17 cellular contexts compared by ENCODE assay signal in genomic region chr1:247119600-247120407, GRCh38. TPM values are rescaled to one million over a fixed set of nuclear protein-coding genes. Genes with fewer than 3 reads are reported as not detected.
DNase-seq lines count a peak whose midpoint lies in the region; ATAC-seq, FAIRE-seq and TF ChIP-seq lines count a peak whose summit lies in the region.
"Had no signal": no experiment of that assay in that cellular context is flagged by ENCODE, and none has a peak within 500 bp of the region (broad histone marks: within the 10 kb centered on the region; RNA-seq: fewer than 3 reads in every experiment).

No MANE protein-coding gene starts in this region.

- H4K20me1 ChIP-seq in H9 (ENCODE audit: control insufficient read depth, insufficient read depth, insufficient read length) (no peaks in the 10 kb centered on the region), HepG2 (ENCODE audit: insufficient read depth, low read length) (no peaks in the 10 kb centered on the region)

- no peak overlapping the region for H3K23ac ChIP-seq in H9 (ENCODE audit: insufficient read length, low read depth, low read length)

- no peak overlapping the region for H3K14ac ChIP-seq in H9 (ENCODE audit: insufficient read depth, low read length)

- no peaks in the 10 kb centered on the region for H3K23me2 ChIP-seq in H9 (ENCODE audit: insufficient read length, low read depth, low read length, poor library complexity, severe bottlenecking)

- DNase-seq in activated CD8-positive, alpha-beta memory T cell treated with anti-CD3 and anti-CD28 coated beads, Interleukin-2, amount 10 ng/mL, durations not matched to agents 7 days and 5 days = no peak
- DNase-seq in activated CD8-positive, alpha-beta memory T cell treated with anti-CD3 and anti-CD28 coated beads, Interleukin-2, amount 50 U/mL, for 48 hours = no peak
- DNase-seq in H9 (peak; percentile 6), HepG2 (ENCODE audit: low spot score) (no peak), NCI-H82 (lab: John Stamatoyannopoulos, UW) (no peak), GM20000 (ENCODE audit: low spot score) (no peak), cerebellar nuclear complex (lab: John Stamatoyannopoulos, UW) (no peak)
- DNase-seq in stimulated activated naive CD8-positive, alpha-beta T cell treated with anti-CD3 and anti-CD28 coated beads, Interleukin-15, amount 100 ng/mL, for 72 hours = no peak
- DNase-seq: DMS79, GOT3, NCI-H1694 treated with DMSO at 0.1 percent for 48 hours, NCI-H748 treated with DMSO at 0.1 percent for 48 hours, Peyer's patch had no signal

- no peak overlapping the region for H2BK12ac ChIP-seq in H9 (ENCODE audit: insufficient read length, low read depth, low read length)

- H2AK5ac ChIP-seq in H9 (ENCODE audit: insufficient read length, low read length) = no peak overlapping the region

- no peak overlapping the region for H3K18ac ChIP-seq in H9 (ENCODE audit: insufficient read length, low read depth, low read length)

- peak; percentile 55 for ATAC-seq in activated CD8-positive, alpha-beta memory T cell treated with anti-CD3 and anti-CD28 coated beads, Interleukin-2, amount 10 ng/mL, durations not matched to agents 7 days and 5 days
- peak; percentile 28 for ATAC-seq in HepG2
- peak; percentile 37 for ATAC-seq in stimulated activated naive CD8-positive, alpha-beta T cell treated with anti-CD3 and anti-CD28 coated beads, Interleukin-15, amount 100 ng/mL, for 72 hours

- H4K91ac ChIP-seq in H9 (ENCODE audit: insufficient read length, low read depth, low read length) = no peak overlapping the region

- CTCF ChIA-PET in activated CD8-positive, alpha-beta memory T cell treated with anti-CD3 and anti-CD28 coated beads, Interleukin-2, amount 10 ng/mL, durations not matched to agents 7 days and 5 days (lab: Charles Lee) = no interaction called here
- CTCF ChIA-PET in HepG2 (lab: Yijun Ruan, JAX; ENCODE audit: low intra/inter-chr PET ratio, low total read pairs) = no interaction called here

- H3K79me1 ChIP-seq in H9 (ENCODE audit: insufficient read depth, low read depth, low read length, poor library complexity, severe bottlenecking) = no peaks in the 10 kb centered on the region

- H3K27me3 ChIP-seq in H9 (ENCODE audit: insufficient read depth, low read length) = no peaks in the 10 kb centered on the region
- no peaks in the 10 kb centered on the region for H3K27me3 ChIP-seq in HepG2 (ENCODE audit: control insufficient read depth in 1 of 2, insufficient read depth in 2 of 2, low read length in 2 of 2)
- H3K27me3 ChIP-seq: Peyer's patch had no signal

- H3K4ac ChIP-seq in H9 (ENCODE audit: low read depth, low read length) = no peak overlapping the region

- H3K4me2 ChIP-seq in H9 (ENCODE audit: insufficient read depth, insufficient read length, low read length) (no peak overlapping the region), HepG2 (ENCODE audit: low read depth, low read length) (no peak overlapping the region)
- H3K4me2 ChIP-seq: KMS-11 had no signal

- in situ Hi-C loops in HepG2 (cut with HindIII; ENCODE audit: extremely low pct_ligation_motif_present, low pct_unique_long_range_greater_than_20kb) = no loop called here

- TF ChIP-seq RAD21 in HepG2 (CRISPR knock-in tag; IDR thresholded peaks at IDR 0.05) = no peak

- no peak overlapping the region for H2BK15ac ChIP-seq in H9 (ENCODE audit: low read depth, low read length)

- BruUV-seq in HepG2 (replicated peaks; lab: Mats Ljungman, UMichigan) = no TSS peak

- no peak overlapping the region for H3K4me3 ChIP-seq in HepG2 (replicated peaks in 1 of 3; ENCODE audit: insufficient read depth in 1 of 3, low read depth in 2 of 3, low read length in 3 of 3)
- H3K4me3 ChIP-seq: Peyer's patch had no signal

- no peak overlapping the region for H4K5ac ChIP-seq in H9 (ENCODE audit: insufficient read length, low read depth, low read length)

- H3K56ac ChIP-seq in H9 (ENCODE audit: insufficient read length, low read depth, low read length) = no peak overlapping the region

- H3K4me3 Mint-ChIP-seq in activated CD8-positive, alpha-beta memory T cell treated with anti-CD3 and anti-CD28 coated beads, Interleukin-2, amount 10 ng/mL, durations not matched to agents 7 days and 5 days = no peak overlapping the region
- H3K4me3 Mint-ChIP-seq in H9 = no peak overlapping the region
- no peak overlapping the region for H3K4me3 Mint-ChIP-seq in stimulated activated naive CD8-positive, alpha-beta T cell treated with anti-CD3 and anti-CD28 coated beads, Interleukin-15, amount 100 ng/mL, for 72 hours

- H3K79me2 ChIP-seq in H9 (ENCODE audit: insufficient read depth, low read length) (no peaks in the 10 kb centered on the region), HepG2 (ENCODE audit: insufficient read depth, low read length) (no peaks in the 10 kb centered on the region)

- H3K4me1 Mint-ChIP-seq in activated CD8-positive, alpha-beta memory T cell treated with anti-CD3 and anti-CD28 coated beads, Interleukin-2, amount 10 ng/mL, durations not matched to agents 7 days and 5 days = no peaks in the 10 kb centered on the region
- peaks cover 0 to 3% of the 10 kb centered on the region in 2 experiments; a peak in 1 of 4 replicates for H3K4me1 Mint-ChIP-seq in H9
- no peaks in the 10 kb centered on the region for H3K4me1 Mint-ChIP-seq in stimulated activated naive CD8-positive, alpha-beta T cell treated with anti-CD3 and anti-CD28 coated beads, Interleukin-15, amount 100 ng/mL, for 72 hours

- H3K27me3 Mint-ChIP-seq in activated CD8-positive, alpha-beta memory T cell treated with anti-CD3 and anti-CD28 coated beads, Interleukin-2, amount 10 ng/mL, durations not matched to agents 7 days and 5 days = no peaks in the 10 kb centered on the region
- peaks cover 8% of the 10 kb centered on the region for H3K27me3 Mint-ChIP-seq in H9 (ENCODE audit: low read depth)
- peaks cover 6% of the 10 kb centered on the region for H3K27me3 Mint-ChIP-seq in stimulated activated naive CD8-positive, alpha-beta T cell treated with anti-CD3 and anti-CD28 coated beads, Interleukin-15, amount 100 ng/mL, for 72 hours

- no peak overlapping the region for H3K27ac Mint-ChIP-seq in activated CD8-positive, alpha-beta memory T cell treated with anti-CD3 and anti-CD28 coated beads, Interleukin-2, amount 10 ng/mL, durations not matched to agents 7 days and 5 days
- no peak overlapping the region for H3K27ac Mint-ChIP-seq in H9
- H3K27ac Mint-ChIP-seq in stimulated activated naive CD8-positive, alpha-beta T cell treated with anti-CD3 and anti-CD28 coated beads, Interleukin-15, amount 100 ng/mL, for 72 hours = no peak overlapping the region

- no peak for FAIRE-seq in HepG2 (lab: Jason Lieb, UNC)
- FAIRE-seq: A204.1, G401.6 had no signal

- H3T11ph ChIP-seq in H9 (ENCODE audit: low read length) = no peak overlapping the region

- no peak for TF ChIP-seq POLR2A in HepG2 (IDR thresholded peaks at IDR 0.05; ENCODE audit: insufficient read depth in 1 of 2, low read depth in 2 of 2, low read length in 2 of 2)

- H2BK20ac ChIP-seq in H9 (ENCODE audit: low read depth, low read length, poor library complexity, severe bottlenecking) = no peak overlapping the region

- TF ChIP-seq CTCF in H9 (conservative IDR thresholded peaks at IDR 0.05) (no peak), HepG2 (CRISPR knock-in tag; IDR thresholded peaks at IDR 0.05) (no peak), GM20000 (IDR thresholded peaks at IDR 0.05; ENCODE audit: extremely low read depth, missing control alignments) (no peak)

- POLR2A ChIA-PET in HepG2 (lab: Yijun Ruan, JAX) = no interaction called here

- intact Hi-C loops in HepG2 (cut with micrococcal nuclease; ENCODE audit: unreplicated experiment) = loop anchor here (10.0 kb wide), 2 partner anchors 185 to 215 kb away; partner anchors contain the start of gene AHCTF1

- peaks cover 3% of the 10 kb centered on the region for H3K9me3 Mint-ChIP-seq in activated CD8-positive, alpha-beta memory T cell treated with anti-CD3 and anti-CD28 coated beads, Interleukin-2, amount 10 ng/mL, durations not matched to agents 7 days and 5 days (ENCODE audit: low read depth)
- peaks cover 4 to 5% of the 10 kb centered on the region in 2 experiments; a peak in 4 of 5 replicates for H3K9me3 Mint-ChIP-seq in H9
- peaks cover 0 to 12% of the 10 kb centered on the region in 2 donors for H3K9me3 Mint-ChIP-seq in stimulated activated naive CD8-positive, alpha-beta T cell treated with anti-CD3 and anti-CD28 coated beads, Interleukin-15, amount 100 ng/mL, for 72 hours

- H3K27ac ChIP-seq in H9 (ENCODE audit: insufficient read length, low read depth, low read length) (no peak overlapping the region), HepG2 (ENCODE audit: extremely low read length, insufficient read depth, low read length) (no peak overlapping the region)
- H3K27ac ChIP-seq: KMS-11, Peyer's patch had no signal

- TF ChIP-seq EP300 in HepG2 (IDR thresholded peaks at IDR 0.05; ENCODE audit: low read depth in 2 of 2, low read length in 2 of 2) (no peak), HepG2 (CRISPR knock-in tag; IDR thresholded peaks at IDR 0.05; ENCODE audit: borderline replicate concordance) (no peak)

- no peak overlapping the region for H2BK120ac ChIP-seq in H9 (ENCODE audit: low read depth, low read length, poor library complexity, severe bottlenecking)

- H3K4me1 ChIP-seq in H9 (ENCODE audit: insufficient read depth, low read length) (no peaks in the 10 kb centered on the region), HepG2 (ENCODE audit: insufficient read depth, low read length) (peaks cover 14% of the 10 kb centered on the region)
- H3K4me1 ChIP-seq: Caco-2, Peyer's patch had no signal

- WGBS in H9 (ENCODE audit: extremely low coverage, insufficient read length, low lambda C conversion rate) = no CpG with 5 or more reads among the region's 22 CpGs
- 77% methylated on average over 12 of the region's 22 CpGs for WGBS in HepG2 (ENCODE audit: low lambda C conversion rate)

- no peak overlapping the region for H4K8ac ChIP-seq in H9 (replicated peaks; ENCODE audit: insufficient read length, low read depth, low read length)

- no peak overlapping the region for H2AFZ ChIP-seq in H9 (ENCODE audit: low read length)
- H2AFZ ChIP-seq in HepG2 (ENCODE audit: low read length) = no peak overlapping the region

- no peaks in the 10 kb centered on the region for H3K36me3 ChIP-seq in HepG2 (replicated peaks in 1 of 2; ENCODE audit: control insufficient read depth in 1 of 2, insufficient read depth in 2 of 2, low read length in 2 of 2)
- H3K36me3 ChIP-seq: Peyer's patch had no signal

- H3K9me3 ChIP-seq in H9 (ENCODE audit: control insufficient read depth, low read depth, low read length) (no peaks in the 10 kb centered on the region), HepG2 (ENCODE audit: low read length) (no peaks in the 10 kb centered on the region)
- H3K9me3 ChIP-seq: Peyer's patch had no signal

- H3K9ac ChIP-seq in H9 (ENCODE audit: extremely low read depth, insufficient read length, low read length) (no peak overlapping the region), HepG2 (ENCODE audit: insufficient read depth, low read depth, low read length) (no peak overlapping the region)
- H3K9ac ChIP-seq: KMS-11 had no signal

- H2BK5ac ChIP-seq in H9 (ENCODE audit: insufficient read length, low read length) = no peak overlapping the region

- peaks cover 2% of the 10 kb centered on the region for H3K36me3 Mint-ChIP-seq in activated CD8-positive, alpha-beta memory T cell treated with anti-CD3 and anti-CD28 coated beads, Interleukin-2, amount 10 ng/mL, durations not matched to agents 7 days and 5 days
- H3K36me3 Mint-ChIP-seq in H9 (ENCODE audit: insufficient read depth in 1 of 3, low read depth in 3 of 3) = peaks cover 0 to 2% (median 0%) of the 10 kb centered on the region in 3 experiments; a peak in 1 of 7 replicates

RNA-seq across cellular contexts. Expression of gene ZNF669, which starts 15.6 kb away (rescaled TPM):
- 1 to 10 TPM; 8.2 to 9.2 TPM for total RNA-seq in activated CD8-positive, alpha-beta memory T cell treated with anti-CD3 and anti-CD28 coated beads, Interleukin-2, amount 10 ng/mL, durations not matched to agents 7 days and 5 days
- total RNA-seq in H9 (2021) (19.2 and 19.5 TPM in 2 replicates), HepG2 (2016; rRNA removed; fragmentation: Illumina TruSeq; extraction: Trizol) (13.6 and 14.6 TPM in 2 replicates)
- total RNA-seq in HepG2 (2016; cell fraction: cytosol; rRNA removed; fragmentation: Illumina TruSeq; extraction: Trizol; ENCODE audit: low read depth) = 2.4 and 3.5 TPM in 2 replicates
- total RNA-seq in HepG2 (2016; cell fraction: insoluble cytoplasmic fraction; rRNA removed; fragmentation: Illumina TruSeq; extraction: Trizol) = 10.6 and 14.2 TPM in 2 replicates
- 5.9 and 7.8 TPM in 2 replicates for total RNA-seq in HepG2 (2016; cell fraction: membrane; rRNA removed; fragmentation: Illumina TruSeq; extraction: Trizol)
- total RNA-seq in HepG2 (2016; cell fraction: nucleus; rRNA removed; fragmentation: Illumina TruSeq; extraction: Trizol) = 9.1 and 11.4 TPM in 2 replicates
- polyA plus RNA-seq in HepG2 (2011; rRNA removed) = 2.8 and 3.1 TPM in 2 replicates
- 1.6 and 2.7 TPM in 2 replicates for polyA plus RNA-seq in HepG2 (2011; cell fraction: cytosol; rRNA removed)
- 1.7 and 1.8 TPM in 2 replicates for polyA plus RNA-seq in HepG2 (2011; cell fraction: nucleus; rRNA removed)
- polyA plus RNA-seq in HepG2 (2012) = 3.2 and 4.3 TPM in 2 replicates
- 0.65 and 0.85 TPM in 2 replicates for polyA plus RNA-seq in HepG2 (2016; cell fraction: cytosol; fragmentation: Illumina TruSeq; extraction: Trizol; ENCODE audit: low read depth)
- polyA plus RNA-seq in HepG2 (2016; cell fraction: insoluble cytoplasmic fraction; fragmentation: Illumina TruSeq; extraction: Trizol; ENCODE audit: low read depth) = 6.7 and 7.5 TPM in 2 replicates
- 0.85 and 1.5 TPM in 2 replicates for polyA plus RNA-seq in HepG2 (2016; cell fraction: membrane; fragmentation: Illumina TruSeq; extraction: Trizol; ENCODE audit: low read depth)
- polyA plus RNA-seq in HepG2 (2016; cell fraction: nucleus; fragmentation: Illumina TruSeq; extraction: Trizol; ENCODE audit: insufficient read depth, low read depth) = 4.8 and 6.8 TPM in 2 replicates
- 5.8 and 7.0 TPM in 2 replicates for polyA minus RNA-seq in HepG2 (2011; rRNA and poly(A)+ RNA removed; ENCODE audit: low replicate concordance)
- 3.7 and 4.6 TPM in 2 replicates for polyA minus RNA-seq in HepG2 (2011; cell fraction: cytosol; rRNA and poly(A)+ RNA removed)
- polyA minus RNA-seq in HepG2 (2011; cell fraction: nucleus; rRNA and poly(A)+ RNA removed) = 9.9 and 10.7 TPM in 2 replicates

RNA-seq across cellular contexts. Expression of gene ZNF670, which starts 41.2 kb away (rescaled TPM):
- total RNA-seq in activated CD8-positive, alpha-beta memory T cell treated with anti-CD3 and anti-CD28 coated beads, Interleukin-2, amount 10 ng/mL, durations not matched to agents 7 days and 5 days = 1 to 10 TPM; 1.0 to 1.3 TPM
- 12.8 and 13.9 TPM in 2 replicates for total RNA-seq in H9 (2021)
- total RNA-seq in HepG2 (2016; rRNA removed; fragmentation: Illumina TruSeq; extraction: Trizol) = 10.9 and 15.2 TPM in 2 replicates
- 3.3 and 4.0 TPM in 2 replicates for total RNA-seq in HepG2 (2016; cell fraction: cytosol; rRNA removed; fragmentation: Illumina TruSeq; extraction: Trizol; ENCODE audit: low read depth)
- total RNA-seq in HepG2 (2016; cell fraction: insoluble cytoplasmic fraction; rRNA removed; fragmentation: Illumina TruSeq; extraction: Trizol) = 10.9 and 17.3 TPM in 2 replicates
- 6.3 and 7.0 TPM in 2 replicates for total RNA-seq in HepG2 (2016; cell fraction: membrane; rRNA removed; fragmentation: Illumina TruSeq; extraction: Trizol)
- total RNA-seq in HepG2 (2016; cell fraction: nucleus; rRNA removed; fragmentation: Illumina TruSeq; extraction: Trizol) = 6.2 and 8.1 TPM in 2 replicates
- 3.1 and 4.2 TPM in 2 replicates for polyA plus RNA-seq in HepG2 (2011; rRNA removed)
- 1.2 and 1.4 TPM in 2 replicates for polyA plus RNA-seq in HepG2 (2011; cell fraction: cytosol; rRNA removed)
- 2.3 and 2.7 TPM in 2 replicates for polyA plus RNA-seq in HepG2 (2011; cell fraction: nucleus; rRNA removed)
- 6.0 and 9.2 TPM in 2 replicates for polyA plus RNA-seq in HepG2 (2012)
- 0.41 and 0.53 TPM in 2 replicates for polyA plus RNA-seq in HepG2 (2016; cell fraction: cytosol; fragmentation: Illumina TruSeq; extraction: Trizol; ENCODE audit: low read depth)
- 13.4 and 14.2 TPM in 2 replicates for polyA plus RNA-seq in HepG2 (2016; cell fraction: insoluble cytoplasmic fraction; fragmentation: Illumina TruSeq; extraction: Trizol; ENCODE audit: low read depth)
- polyA plus RNA-seq in HepG2 (2016; cell fraction: membrane; fragmentation: Illumina TruSeq; extraction: Trizol; ENCODE audit: low read depth) = 2.0 and 2.3 TPM in 2 replicates
- polyA plus RNA-seq in HepG2 (2016; cell fraction: nucleus; fragmentation: Illumina TruSeq; extraction: Trizol; ENCODE audit: insufficient read depth, low read depth) = 5.8 and 7.7 TPM in 2 replicates
- 0.82 and 2.0 TPM in 2 replicates for polyA minus RNA-seq in HepG2 (2011; rRNA and poly(A)+ RNA removed; ENCODE audit: low replicate concordance)
- 4.1 and 4.4 TPM in 2 replicates for polyA minus RNA-seq in HepG2 (2011; cell fraction: cytosol; rRNA and poly(A)+ RNA removed)
- 14.9 and 16.4 TPM in 2 replicates for polyA minus RNA-seq in HepG2 (2011; cell fraction: nucleus; rRNA and poly(A)+ RNA removed)

RNA-seq across cellular contexts. Expression of gene ZNF124, which starts 52.0 kb away (rescaled TPM):
- 10 to 100 TPM; 15.0 to 18.6 TPM for total RNA-seq in activated CD8-positive, alpha-beta memory T cell treated with anti-CD3 and anti-CD28 coated beads, Interleukin-2, amount 10 ng/mL, durations not matched to agents 7 days and 5 days
- total RNA-seq in H9 (2021) = 50.6 and 50.9 TPM in 2 replicates
- total RNA-seq in HepG2 (2016; rRNA removed; fragmentation: Illumina TruSeq; extraction: Trizol) = 102 and 134 TPM in 2 replicates
- 749 and 855 TPM in 2 replicates for total RNA-seq in HepG2 (2016; cell fraction: cytosol; rRNA removed; fragmentation: Illumina TruSeq; extraction: Trizol; ENCODE audit: low read depth)
- total RNA-seq in HepG2 (2016; cell fraction: insoluble cytoplasmic fraction; rRNA removed; fragmentation: Illumina TruSeq; extraction: Trizol) = 96.3 and 132 TPM in 2 replicates
- 583 and 722 TPM in 2 replicates for total RNA-seq in HepG2 (2016; cell fraction: membrane; rRNA removed; fragmentation: Illumina TruSeq; extraction: Trizol)
- 58.8 and 62.6 TPM in 2 replicates for total RNA-seq in HepG2 (2016; cell fraction: nucleus; rRNA removed; fragmentation: Illumina TruSeq; extraction: Trizol)
- 6.3 and 9.7 TPM in 2 replicates for polyA plus RNA-seq in HepG2 (2011; rRNA removed)
- polyA plus RNA-seq in HepG2 (2011; cell fraction: cytosol; rRNA removed) = 4.1 and 5.0 TPM in 2 replicates
- 7.2 and 7.3 TPM in 2 replicates for polyA plus RNA-seq in HepG2 (2011; cell fraction: nucleus; rRNA removed)
- 6.6 and 7.3 TPM in 2 replicates for polyA plus RNA-seq in HepG2 (2012)
- 2.1 and 2.6 TPM in 2 replicates for polyA plus RNA-seq in HepG2 (2016; cell fraction: cytosol; fragmentation: Illumina TruSeq; extraction: Trizol; ENCODE audit: low read depth)
- polyA plus RNA-seq in HepG2 (2016; cell fraction: insoluble cytoplasmic fraction; fragmentation: Illumina TruSeq; extraction: Trizol; ENCODE audit: low read depth) = 17.0 and 18.3 TPM in 2 replicates
- polyA plus RNA-seq in HepG2 (2016; cell fraction: membrane; fragmentation: Illumina TruSeq; extraction: Trizol; ENCODE audit: low read depth) = 3.8 and 4.0 TPM in 2 replicates
- polyA plus RNA-seq in HepG2 (2016; cell fraction: nucleus; fragmentation: Illumina TruSeq; extraction: Trizol; ENCODE audit: insufficient read depth, low read depth) = 24.6 and 31.3 TPM in 2 replicates
- 41.2 and 57.5 TPM in 2 replicates for polyA minus RNA-seq in HepG2 (2011; rRNA and poly(A)+ RNA removed; ENCODE audit: low replicate concordance)
- polyA minus RNA-seq in HepG2 (2011; cell fraction: cytosol; rRNA and poly(A)+ RNA removed) = 107 and 109 TPM in 2 replicates
- polyA minus RNA-seq in HepG2 (2011; cell fraction: nucleus; rRNA and poly(A)+ RNA removed) = 61.2 and 76.6 TPM in 2 replicates
